17 cellular contexts compared by ENCODE assay signal in genomic region chr10:86671419-86671818, GRCh38. TPM values are rescaled to one million over a fixed set of nuclear protein-coding genes. Genes with fewer than 3 reads are reported as not detected.
DNase-seq lines count a peak whose midpoint lies in the region; ATAC-seq and TF ChIP-seq lines count a peak whose summit lies in the region.
"Had no signal": no experiment of that assay in that cellular context is flagged by ENCODE, and none has a peak within 500 bp of the region (broad histone marks: within the 10 kb centered on the region; RNA-seq: fewer than 3 reads in every experiment).

No MANE protein-coding gene starts in this region.

- H3K79me2 ChIP-seq in hepatocyte, result no peaks in the 10 kb centered on the region

- H3K4me3 ChIP-seq in Caco-2 (ENCODE audit: low read depth, low read length) (no peak overlapping the region), right atrium auricular region (peak overlapping the region; percentile 58 to 85), gastrocnemius medialis (peak overlapping the region; percentile 51 to 79 (median 69)), hepatocyte (no peak overlapping the region)
- H3K4me3 ChIP-seq: SJSA1 had no signal

- DNase-seq in Caco-2 (peak; percentile 27 to 51), NCI-H510A treated with DMSO at 0.1 percent for 48 hours (lab: John Stamatoyannopoulos, UW) (peak; percentile 41), right atrium auricular region (ENCODE audit: low spot score) (no peak), gastrocnemius medialis (peak; percentile 63 to 80), hepatocyte (ENCODE audit: low spot score) (no peak)
- no peak for DNase-seq in stimulated activated CD4-positive, alpha-beta T cell treated with anti-CD3 and anti-CD28 coated beads, Interleukin-4, amount 100 ng/mL, for 1 hour
- DNase-seq: activated CD4-positive, alpha-beta T cell treated with anti-CD3 and anti-CD28 coated beads, Interleukin-2, amount 10 ng/mL, durations not matched to agents 7 days and 5 days; activated naive CD8-positive, alpha-beta T cell treated with anti-CD3 and anti-CD28 coated beads for 36 hours; activated T-cell treated with anti-CD3 and anti-CD28 coated beads, Interleukin-2, amount 50 U/mL, for 1 hour; central memory CD4-positive, alpha-beta T cell; foreskin melanocyte; NCI-H2171 had no signal

- intact Hi-C loops in Caco-2 (cut with micrococcal nuclease; ENCODE audit: unreplicated experiment), result no loop called here
- intact Hi-C loops in gastrocnemius medialis (cut with DNase I; ENCODE audit: low total_unique reads), result loop anchor here (5.0 kb wide), 1 partner anchor 139 kb away; no protein-coding TSS in a partner anchor

- no peaks in the 10 kb centered on the region for H3K27me3 Mint-ChIP-seq in Caco-2 (ENCODE audit: insufficient read depth, unreplicated experiment)
- H3K27me3 Mint-ChIP-seq: activated CD4-positive, alpha-beta T cell treated with anti-CD3 and anti-CD28 coated beads, Interleukin-2, amount 10 ng/mL, durations not matched to agents 7 days and 5 days; activated naive CD8-positive, alpha-beta T cell treated with anti-CD3 and anti-CD28 coated beads for 36 hours had no signal

- H3K4me2 ChIP-seq in hepatocyte, result no peak overlapping the region

- H3K27me3 ChIP-seq in Caco-2 (replicated peaks; ENCODE audit: control insufficient read depth, insufficient read depth, low read length) (no peaks in the 10 kb centered on the region), right atrium auricular region (no peaks in the 10 kb centered on the region), gastrocnemius medialis (no peaks in the 10 kb centered on the region), hepatocyte (no peaks in the 10 kb centered on the region)
- H3K27me3 ChIP-seq: SJSA1, tibial nerve had no signal

- peaks cover 34% of the 10 kb centered on the region for H3K4me1 ChIP-seq in Caco-2
- peaks cover 0 to 57% of the 10 kb centered on the region in 2 donors for H3K4me1 ChIP-seq in right atrium auricular region
- H3K4me1 ChIP-seq in gastrocnemius medialis, result peaks cover 89 to 97% of the 10 kb centered on the region in 2 donors
- H3K4me1 ChIP-seq in hepatocyte (ENCODE audit: insufficient read depth), result peaks cover 25% of the 10 kb centered on the region

- no peaks in the 10 kb centered on the region for H3K9me3 Mint-ChIP-seq in Caco-2 (ENCODE audit: unreplicated experiment)
- H3K9me3 Mint-ChIP-seq: activated CD4-positive, alpha-beta T cell treated with anti-CD3 and anti-CD28 coated beads, Interleukin-2, amount 10 ng/mL, durations not matched to agents 7 days and 5 days; activated naive CD8-positive, alpha-beta T cell treated with anti-CD3 and anti-CD28 coated beads for 36 hours had no signal

- H3K27ac Mint-ChIP-seq in Caco-2 (ENCODE audit: unreplicated experiment), result no peak overlapping the region
- H3K27ac Mint-ChIP-seq: activated CD4-positive, alpha-beta T cell treated with anti-CD3 and anti-CD28 coated beads, Interleukin-2, amount 10 ng/mL, durations not matched to agents 7 days and 5 days; activated naive CD8-positive, alpha-beta T cell treated with anti-CD3 and anti-CD28 coated beads for 36 hours had no signal

- no peaks in the 10 kb centered on the region for H3K9me2 ChIP-seq in hepatocyte (replicated peaks; ENCODE audit: insufficient read depth)

- no peak overlapping the region for H3K4me3 Mint-ChIP-seq in Caco-2 (ENCODE audit: unreplicated experiment)
- H3K4me3 Mint-ChIP-seq: activated CD4-positive, alpha-beta T cell treated with anti-CD3 and anti-CD28 coated beads, Interleukin-2, amount 10 ng/mL, durations not matched to agents 7 days and 5 days; activated naive CD8-positive, alpha-beta T cell treated with anti-CD3 and anti-CD28 coated beads for 36 hours had no signal

- H3K36me3 ChIP-seq in Caco-2 (ENCODE audit: control insufficient read depth, insufficient read depth, low read length), result no peaks in the 10 kb centered on the region
- H3K36me3 ChIP-seq in right atrium auricular region, result peaks cover 76% of the 10 kb centered on the region
- no peaks in the 10 kb centered on the region for H3K36me3 ChIP-seq in gastrocnemius medialis
- no peaks in the 10 kb centered on the region for H3K36me3 ChIP-seq in hepatocyte (replicated peaks; ENCODE audit: insufficient read depth, low read depth)
- H3K36me3 ChIP-seq: SJSA1, tibial nerve had no signal

- 85% methylated on average over 3 of the region's 3 CpGs for WGBS in hepatocyte (ENCODE audit: low lambda C conversion rate, missing lambda C conversion rate)

- H3K4me1 Mint-ChIP-seq in Caco-2 (ENCODE audit: low read depth, unreplicated experiment), result peaks cover 12% of the 10 kb centered on the region
- H3K4me1 Mint-ChIP-seq: activated CD4-positive, alpha-beta T cell treated with anti-CD3 and anti-CD28 coated beads, Interleukin-2, amount 10 ng/mL, durations not matched to agents 7 days and 5 days; activated naive CD8-positive, alpha-beta T cell treated with anti-CD3 and anti-CD28 coated beads for 36 hours had no signal

- peak overlapping the region; percentile 91 to 98 for H3K27ac ChIP-seq in right atrium auricular region
- peak overlapping the region; percentile 98 to 100 (median 99) for H3K27ac ChIP-seq in gastrocnemius medialis
- H3K27ac ChIP-seq in hepatocyte, result no peak overlapping the region
- H3K27ac ChIP-seq: SJSA1 had no signal

- no peaks in the 10 kb centered on the region for H4K20me1 ChIP-seq in hepatocyte (ENCODE audit: insufficient read depth, poor library complexity, severe bottlenecking)

- no peak for TF ChIP-seq CTCF in Caco-2 (IDR thresholded peaks at IDR 0.05; ENCODE audit: insufficient read depth in 1 of 2, low read depth in 1 of 2, low read length in 1 of 2, severe bottlenecking in 1 of 2, unreplicated experiment in 1 of 2)
- TF ChIP-seq CTCF in right atrium auricular region (IDR thresholded peaks at IDR 0.05), result no peak
- TF ChIP-seq CTCF in gastrocnemius medialis (IDR thresholded peaks at IDR 0.05 in 4 of 5, conservative IDR thresholded peaks at IDR 0.05 in 1 of 5), result no peak
- no peak for TF ChIP-seq CTCF in hepatocyte (IDR thresholded peaks at IDR 0.05; ENCODE audit: poor library complexity)

- no peaks in the 10 kb centered on the region for H3K9me3 ChIP-seq in Caco-2
- no peaks in the 10 kb centered on the region for H3K9me3 ChIP-seq in right atrium auricular region
- H3K9me3 ChIP-seq in gastrocnemius medialis, result no peaks in the 10 kb centered on the region
- no peaks in the 10 kb centered on the region for H3K9me3 ChIP-seq in hepatocyte (ENCODE audit: low read depth)
- H3K9me3 ChIP-seq: SJSA1, tibial nerve had no signal

- H3K36me3 Mint-ChIP-seq in Caco-2 (ENCODE audit: insufficient read depth, unreplicated experiment), result no peaks in the 10 kb centered on the region
- H3K36me3 Mint-ChIP-seq: activated naive CD8-positive, alpha-beta T cell treated with anti-CD3 and anti-CD28 coated beads for 36 hours had no signal

- H2AFZ ChIP-seq in hepatocyte, result no peak overlapping the region

- peak in 1 of 2 donors; percentile 4 for ATAC-seq in gastrocnemius medialis
- ATAC-seq in HG03354 (IDR thresholded peaks at IDR 0.05; ENCODE audit: poor library complexity, severe bottlenecking, unreplicated experiment), result no peak
- no peak for ATAC-seq in HG03378 (IDR thresholded peaks at IDR 0.05; ENCODE audit: unreplicated experiment)

- peak; percentile 30 to 45 for TF ChIP-seq POLR2A in gastrocnemius medialis (IDR thresholded peaks at IDR 0.05)

- in situ Hi-C loops in gastrocnemius medialis (cut with MboI; ENCODE audit: low sequenced_read_pairs in 4 of 4), result loop anchor here in 1 of 4 donors (10.0 kb wide), 1 partner anchor 147 kb away; the partner anchor contains the start of gene WAPL

- CTCF ChIA-PET in Caco-2 (lab: Charles Lee), result no interaction called here

- POLR2A ChIA-PET in Caco-2 (lab: Charles Lee), result no interaction called here

- BruUV-seq in Caco-2 (replicated peaks; lab: Mats Ljungman, UMichigan), result no TSS peak

RNA-seq across cellular contexts. Expression of gene LDB3, which starts 3.1 kb away (rescaled TPM):
- total RNA-seq in Caco-2 (2022) (0.09 TPM in 1 of 2 replicates, not detected in the other), right atrium auricular region (100 to 1,000 TPM; 448 to 908 TPM), gastrocnemius medialis (100 to 1,000 TPM; 164 to 305 (median 227) TPM), hepatocyte (0.12 TPM in 1 of 2 replicates, not detected in the other)
- 0.31 and 0.43 TPM in 2 replicates for polyA plus RNA-seq in hepatocyte

RNA-seq across cellular contexts. Expression of gene OPN4, which starts 17.1 kb away (rescaled TPM):
- not detected in 2 replicates for total RNA-seq in Caco-2 (2022)
- total RNA-seq in right atrium auricular region, result under 1 TPM; 0.19 to 0.31 TPM
- 1 to 10 TPM in 1 of 4 donors, under 1 TPM in 2, not detected in 1; 0.13 to 4.2 (median 0.92) TPM for total RNA-seq in gastrocnemius medialis
- total RNA-seq in hepatocyte, result not detected in 2 replicates
- not detected in 2 replicates for polyA plus RNA-seq in hepatocyte
- total RNA-seq: activated CD4-positive, alpha-beta T cell treated with anti-CD3 and anti-CD28 coated beads, Interleukin-2, amount 10 ng/mL, durations not matched to agents 7 days and 5 days; activated naive CD8-positive, alpha-beta T cell treated with anti-CD3 and anti-CD28 coated beads for 36 hours; mucosa of gallbladder; SJSA1 had no signal

Comparison
In these comparisons a context has a peak if more than half of its experiments do, and no peak if none do; other contexts are left out.
1. DNase-seq: peak in Caco-2 (2 of 2), NCI-H510A treated with DMSO at 0.1 percent for 48 hours (single experiment) and gastrocnemius medialis (2 of 2); none in right atrium auricular region (single experiment), stimulated activated CD4-positive, alpha-beta T cell treated with anti-CD3 and anti-CD28 coated beads, Interleukin-4, amount 100 ng/mL, for 1 hour (single experiment) and hepatocyte (single experiment).
2. H3K4me3 ChIP-seq: peak in right atrium auricular region (2 of 2) and gastrocnemius medialis (4 of 4); none in Caco-2 (single experiment) and hepatocyte (single experiment).
3. RNA of gene LDB3, which starts 3.1 kb away (total RNA-seq): 448 to 908 TPM in right atrium auricular region and 164 to 305 TPM in gastrocnemius medialis; 0.09 TPM in Caco-2 and 0.12 TPM in hepatocyte; every median in the first group is over 100 times any median in the second.